8 cellular contexts compared by ENCODE assay signal in genomic region chr2:237201461-237202287, GRCh38.
DNase-seq lines count a peak whose midpoint lies in the region; ATAC-seq and TF ChIP-seq lines count a peak whose summit lies in the region.

No MANE protein-coding gene starts in this region.

- H3K27ac ChIP-seq in AG04450 (ENCODE audit: low read depth, low read length) = peak overlapping the region; percentile 89
- H3K27ac ChIP-seq in PC-3 (ENCODE audit: low read length) = peak overlapping the region; percentile 71
- H3K27ac ChIP-seq in right atrium auricular region = peak overlapping the region; percentile 26 to 41
- peak overlapping the region; percentile 29 to 48 (median 30) for H3K27ac ChIP-seq in transverse colon
- H3K27ac ChIP-seq in esophagus muscularis mucosa (replicated peaks in 1 of 4) = no peak overlapping the region

- no peaks in the 10 kb centered on the region for H3K27me3 ChIP-seq in AG04450 (ENCODE audit: control insufficient read depth, insufficient read depth, low read length)
- no peaks in the 10 kb centered on the region for H3K27me3 ChIP-seq in PC-3 (ENCODE audit: low read length)
- no peaks in the 10 kb centered on the region for H3K27me3 ChIP-seq in right atrium auricular region
- H3K27me3 ChIP-seq in transverse colon = no peaks in the 10 kb centered on the region
- H3K27me3 ChIP-seq in esophagus muscularis mucosa = no peaks in the 10 kb centered on the region

- peak overlapping the region; percentile 76 for H3K4me2 ChIP-seq in PC-3 (ENCODE audit: low read length)

- H3K36me3 ChIP-seq in PC-3 (ENCODE audit: low read depth, low read length) (no peaks in the 10 kb centered on the region), right atrium auricular region (no peaks in the 10 kb centered on the region), transverse colon (no peaks in the 10 kb centered on the region), esophagus muscularis mucosa (no peaks in the 10 kb centered on the region)

- no peaks in the 10 kb centered on the region for H3F3A ChIP-seq in PC-3 (ENCODE audit: low read length, unreplicated experiment)

- no peaks in the 10 kb centered on the region for H3K36me3 Mint-ChIP-seq in naive thymus-derived CD8-positive, alpha-beta T cell

- ATAC-seq in GM21786 (IDR thresholded peaks at IDR 0.05; ENCODE audit: unreplicated experiment) (peak; percentile 63), PC-3 (peak; percentile 89)
- no peak for ATAC-seq in naive thymus-derived CD8-positive, alpha-beta T cell

- no peak for TF ChIP-seq EP300 in transverse colon (IDR thresholded peaks at IDR 0.05; ENCODE audit: low read depth)
- no peak for TF ChIP-seq EP300 in esophagus muscularis mucosa (IDR thresholded peaks at IDR 0.05)

- H3K4me1 ChIP-seq in PC-3 (ENCODE audit: insufficient read depth, low read length) = peaks cover 55% of the 10 kb centered on the region
- peaks cover 0 to 13% of the 10 kb centered on the region in 2 donors for H3K4me1 ChIP-seq in right atrium auricular region
- H3K4me1 ChIP-seq in transverse colon = peaks cover 0 to 12% (median 4%) of the 10 kb centered on the region in 4 donors
- peaks cover 16 to 41% (median 38%) of the 10 kb centered on the region in 4 donors for H3K4me1 ChIP-seq in esophagus muscularis mucosa

- H2AFZ ChIP-seq in PC-3 (ENCODE audit: low read length) = no peak overlapping the region

- no TSS peak for BruUV-seq in PC-3 (replicated peaks; lab: Mats Ljungman, UMichigan)

- DNase-seq in AG04450 (ENCODE audit: low read depth, low spot score) = no peak
- peak; percentile 96 for DNase-seq in PC-3
- DNase-seq in right atrium auricular region (ENCODE audit: low spot score) = peak; percentile 72
- DNase-seq in transverse colon = peak; percentile 14
- no peak for DNase-seq in NCI-H146 treated with DMSO at 0.1 percent for 48 hours (lab: John Stamatoyannopoulos, UW; ENCODE audit: unreplicated experiment)
- no peak for DNase-seq in esophagus muscularis mucosa (ENCODE audit: extremely low spot score)
- no peak for DNase-seq in naive thymus-derived CD8-positive, alpha-beta T cell

- POLR2A ChIA-PET in AG04450 (lab: Yijun Ruan, JAX) = interaction anchor here (0.6 to 1.8 kb wide), 8 partner anchors 17 to 255 kb away, joined by 3 to 9 read pairs (median 4); no protein-coding TSS in a partner anchor
- POLR2A ChIA-PET in PC-3 (lab: Charles Lee; ENCODE audit: unreplicated experiment) = no interaction called here
- POLR2A ChIA-PET in naive thymus-derived CD8-positive, alpha-beta T cell (lab: Charles Lee) = no interaction called here

- CTCF ChIA-PET in AG04450 (lab: Charles Lee) = interaction anchor here (1.0 to 2.5 kb wide), 3 partner anchors 80 to 371 kb away, joined by 4 to 10 read pairs (median 5); no protein-coding TSS in a partner anchor
- CTCF ChIA-PET in PC-3 (lab: Charles Lee) = no interaction called here

- H3K9me3 ChIP-seq in AG04450 (ENCODE audit: control insufficient read depth, insufficient read depth, low read length) = peaks cover 5% of the 10 kb centered on the region; the same call in 1 of the 2 replicates
- H3K9me3 ChIP-seq in PC-3 (ENCODE audit: low read length) = no peaks in the 10 kb centered on the region
- H3K9me3 ChIP-seq in right atrium auricular region = no peaks in the 10 kb centered on the region
- no peaks in the 10 kb centered on the region for H3K9me3 ChIP-seq in transverse colon
- no peaks in the 10 kb centered on the region for H3K9me3 ChIP-seq in esophagus muscularis mucosa

- no peak overlapping the region for H3K27ac Mint-ChIP-seq in naive thymus-derived CD8-positive, alpha-beta T cell

- no peaks in the 10 kb centered on the region for H3K79me2 ChIP-seq in PC-3 (ENCODE audit: low read length)

- no peak overlapping the region for H3K4me3 Mint-ChIP-seq in naive thymus-derived CD8-positive, alpha-beta T cell

- in situ Hi-C loops in transverse colon (cut with MboI; ENCODE audit: low pct_ligation_motif_present in 1 of 4, low pct_unique_long_range_greater_than_20kb in 1 of 4, low sequenced_read_pairs in 3 of 4) = no loop called here

- TF ChIP-seq CTCF in AG04450 (IDR thresholded peaks at IDR 0.05; ENCODE audit: low read depth, low read length) (no peak), PC-3 (conservative IDR thresholded peaks at IDR 0.05; ENCODE audit: low read depth, low read length) (no peak), right atrium auricular region (IDR thresholded peaks at IDR 0.05) (no peak), transverse colon (IDR thresholded peaks at IDR 0.05) (no peak), esophagus muscularis mucosa (IDR thresholded peaks at IDR 0.05) (no peak)

- H3K9me2 ChIP-seq in PC-3 (replicated peaks; ENCODE audit: low read length) = no peaks in the 10 kb centered on the region

- peak overlapping the region; percentile 21 for H3K9ac ChIP-seq in PC-3 (ENCODE audit: low read length)

- H3K4me3 ChIP-seq in AG04450 (ENCODE audit: low read depth, low read length) (no peak overlapping the region), PC-3 (ENCODE audit: low read length) (peak overlapping the region; percentile 40; the same call in 1 of the 2 replicates), right atrium auricular region (no peak overlapping the region), transverse colon (no peak overlapping the region), esophagus muscularis mucosa (no peak overlapping the region)

- H3K4me1 Mint-ChIP-seq in naive thymus-derived CD8-positive, alpha-beta T cell = no peaks in the 10 kb centered on the region

- H4K20me1 ChIP-seq in PC-3 (ENCODE audit: low read length) = no peaks in the 10 kb centered on the region

- H3K9me3 Mint-ChIP-seq in naive thymus-derived CD8-positive, alpha-beta T cell = no peaks in the 10 kb centered on the region

- intact Hi-C loops in PC-3 (cut with micrococcal nuclease) (loop anchor here (2.0 kb wide), 1 partner anchor 25 kb away; no protein-coding TSS in a partner anchor), transverse colon (cut with DNase I; ENCODE audit: low total_unique reads) (no loop called here), esophagus muscularis mucosa (cut with DNase I) (no loop called here)

- peaks cover 0 to 24% (median 5%) of the 10 kb centered on the region in 5 donors for H3K27me3 Mint-ChIP-seq in naive thymus-derived CD8-positive, alpha-beta T cell

- WGBS in transverse colon (ENCODE audit: low coverage in 1 of 2), 2 donors = 49 to 57% methylated on average over 3 to 14 of the region's 14 CpGs
- WGBS in esophagus muscularis mucosa = 74% methylated on average over 12 of the region's 14 CpGs

- no peak for TF ChIP-seq POLR2A in transverse colon (IDR thresholded peaks at IDR 0.05)
- no peak for TF ChIP-seq POLR2A in esophagus muscularis mucosa (IDR thresholded peaks at IDR 0.05; ENCODE audit: low read depth)

Comparison
In these comparisons a context has a peak if more than half of its experiments do, and no peak if none do; other contexts are left out.
1. DNase-seq: peak in PC-3 (single experiment), right atrium auricular region (single experiment) and transverse colon (single experiment); none in AG04450 (single experiment), NCI-H146 treated with DMSO at 0.1 percent for 48 hours (single experiment), esophagus muscularis mucosa (single experiment) and naive thymus-derived CD8-positive, alpha-beta T cell (0 of 10).
2. H3K27ac ChIP-seq: peak in AG04450 (single experiment), PC-3 (single experiment), right atrium auricular region (2 of 2) and transverse colon (4 of 4); none in esophagus muscularis mucosa (0 of 4).
3. ATAC-seq: peak in GM21786 (single experiment) and PC-3 (single experiment); none in naive thymus-derived CD8-positive, alpha-beta T cell (0 of 2).